Comparison of ENCODE assay signal across 2 cellular contexts in genomic region chr20:1524004-1524403, GRCh38.
TF ChIP-seq lines count a peak whose summit lies in the region.

No MANE protein-coding gene starts in this region.

TF ChIP-seq in GM12878, 131 proteins besides CTCF, POLR2A, EP300 and RAD21 (continues in another document):
- TF ChIP-seq BCL11A (IDR thresholded peaks at IDR 0.05; ENCODE audit: low read depth, low read length) (peak; percentile 58; the same call in 1 of the 2 replicates), RBBP5 (conservative IDR thresholded peaks at IDR 0.05) (no peak), SIX5 (IDR thresholded peaks at IDR 0.05; ENCODE audit: low read depth, low read length, severe bottlenecking) (no peak), RELB (IDR thresholded peaks at IDR 0.05; ENCODE audit: low read depth) (peak; percentile 70), SPI1 (IDR thresholded peaks at IDR 0.05; ENCODE audit: borderline replicate concordance, insufficient read depth, low read depth, low read length) (peak; percentile 98), GATAD2B (conservative IDR thresholded peaks at IDR 0.05; ENCODE audit: low read depth) (peak; percentile 54; the same call in 1 of the 2 replicates), NFIC (IDR thresholded peaks at IDR 0.05; ENCODE audit: low read depth, low read length) (peak; percentile 31; the same call in 1 of the 2 replicates), PBX3 (IDR thresholded peaks at IDR 0.05; ENCODE audit: insufficient replicate concordance, low read depth, low read length) (peak; percentile 57), PKNOX1 (IDR thresholded peaks at IDR 0.05) (peak; percentile 46; the same call in 1 of the 2 replicates), IKZF1 (conservative IDR thresholded peaks at IDR 0.05) (peak; percentile 87), MYB (IDR thresholded peaks at IDR 0.05; ENCODE audit: borderline replicate concordance, low read depth, low read length) (peak; percentile 24; the same call in 1 of the 2 replicates), IRF4 (IDR thresholded peaks at IDR 0.05; ENCODE audit: low read depth, low read length) (peak; percentile 64; the same call in 1 of the 2 replicates), E2F4 (IDR thresholded peaks at IDR 0.05; ENCODE audit: low read depth, low read length) (no peak), MTA2 (IDR thresholded peaks at IDR 0.05; ENCODE audit: low read depth) (peak; percentile 89), IKZF2 (IDR thresholded peaks at IDR 0.05) (peak; percentile 91 to 92; a peak in 3 of 4 replicates), KDM1A (IDR thresholded peaks at IDR 0.05; ENCODE audit: borderline replicate concordance) (no peak), ETV6 (conservative IDR thresholded peaks at IDR 0.05 in 1 of 2, IDR thresholded peaks at IDR 0.05 in 1 of 2; ENCODE audit: borderline replicate concordance in 1 of 2, low read depth in 1 of 2) (peak in 1 of 2 experiments; percentile 67; a peak in 1 of 4 replicates), POLR2AphosphoS2 (IDR thresholded peaks at IDR 0.05; ENCODE audit: low read depth, low read length) (no peak), DPF2 (IDR thresholded peaks at IDR 0.05) (peak; percentile 94), CHD1 (IDR thresholded peaks at IDR 0.05; ENCODE audit: low read depth, low read length) (no peak), SKIL (IDR thresholded peaks at IDR 0.05; ENCODE audit: low read depth, poor library complexity, severe bottlenecking) (peak; percentile 33), ZSCAN29 (IDR thresholded peaks at IDR 0.05) (peak; percentile 68; the same call in 1 of the 2 replicates), EED (IDR thresholded peaks at IDR 0.05; ENCODE audit: low read depth) (peak; percentile 58; the same call in 1 of the 2 replicates), RUNX3 (IDR thresholded peaks at IDR 0.05; ENCODE audit: low read length) (peak; percentile 83)

TF ChIP-seq in GM23338, 12 proteins besides CTCF, POLR2A, EP300 and RAD21:
- no peak for TF ChIP-seq NANOG (IDR thresholded peaks at IDR 0.05; ENCODE audit: borderline replicate concordance)
- TF ChIP-seq EZH2phosphoT487 (IDR thresholded peaks at IDR 0.05; ENCODE audit: unreplicated experiment) = no peak
- TF ChIP-seq ZNF114 (CRISPR knock-in tag; IDR thresholded peaks at IDR 0.05) = no peak
- TF ChIP-seq REST (IDR thresholded peaks at IDR 0.05; ENCODE audit: unreplicated experiment) = no peak
- no peak for TF ChIP-seq ZNF462 (CRISPR knock-in tag; IDR thresholded peaks at IDR 0.05)
- no peak for TF ChIP-seq ZNF331 (CRISPR knock-in tag; IDR thresholded peaks at IDR 0.05; ENCODE audit: low read depth)
- TF ChIP-seq ETS1 (IDR thresholded peaks at IDR 0.05) = no peak
- no peak for TF ChIP-seq CREB1 (CRISPR knock-in tag; IDR thresholded peaks at IDR 0.05; ENCODE audit: low read depth)
- TF ChIP-seq STAT1 (IDR thresholded peaks at IDR 0.05; ENCODE audit: unreplicated experiment) = no peak
- TF ChIP-seq POLR2AphosphoS5 (IDR thresholded peaks at IDR 0.05; ENCODE audit: low read depth) = no peak
TF ChIP-seq in GM23338: peak in this region for 0.
